1 cellular context compared by ENCODE assay signal in genomic region chr4:85708468-85708867, GRCh38.
TF ChIP-seq lines count a peak whose summit lies in the region.

No MANE protein-coding gene starts in this region.

TF ChIP-seq in HepG2, 621 proteins besides CTCF, POLR2A, EP300 and RAD21:
- TF ChIP-seq, protein P1, sequence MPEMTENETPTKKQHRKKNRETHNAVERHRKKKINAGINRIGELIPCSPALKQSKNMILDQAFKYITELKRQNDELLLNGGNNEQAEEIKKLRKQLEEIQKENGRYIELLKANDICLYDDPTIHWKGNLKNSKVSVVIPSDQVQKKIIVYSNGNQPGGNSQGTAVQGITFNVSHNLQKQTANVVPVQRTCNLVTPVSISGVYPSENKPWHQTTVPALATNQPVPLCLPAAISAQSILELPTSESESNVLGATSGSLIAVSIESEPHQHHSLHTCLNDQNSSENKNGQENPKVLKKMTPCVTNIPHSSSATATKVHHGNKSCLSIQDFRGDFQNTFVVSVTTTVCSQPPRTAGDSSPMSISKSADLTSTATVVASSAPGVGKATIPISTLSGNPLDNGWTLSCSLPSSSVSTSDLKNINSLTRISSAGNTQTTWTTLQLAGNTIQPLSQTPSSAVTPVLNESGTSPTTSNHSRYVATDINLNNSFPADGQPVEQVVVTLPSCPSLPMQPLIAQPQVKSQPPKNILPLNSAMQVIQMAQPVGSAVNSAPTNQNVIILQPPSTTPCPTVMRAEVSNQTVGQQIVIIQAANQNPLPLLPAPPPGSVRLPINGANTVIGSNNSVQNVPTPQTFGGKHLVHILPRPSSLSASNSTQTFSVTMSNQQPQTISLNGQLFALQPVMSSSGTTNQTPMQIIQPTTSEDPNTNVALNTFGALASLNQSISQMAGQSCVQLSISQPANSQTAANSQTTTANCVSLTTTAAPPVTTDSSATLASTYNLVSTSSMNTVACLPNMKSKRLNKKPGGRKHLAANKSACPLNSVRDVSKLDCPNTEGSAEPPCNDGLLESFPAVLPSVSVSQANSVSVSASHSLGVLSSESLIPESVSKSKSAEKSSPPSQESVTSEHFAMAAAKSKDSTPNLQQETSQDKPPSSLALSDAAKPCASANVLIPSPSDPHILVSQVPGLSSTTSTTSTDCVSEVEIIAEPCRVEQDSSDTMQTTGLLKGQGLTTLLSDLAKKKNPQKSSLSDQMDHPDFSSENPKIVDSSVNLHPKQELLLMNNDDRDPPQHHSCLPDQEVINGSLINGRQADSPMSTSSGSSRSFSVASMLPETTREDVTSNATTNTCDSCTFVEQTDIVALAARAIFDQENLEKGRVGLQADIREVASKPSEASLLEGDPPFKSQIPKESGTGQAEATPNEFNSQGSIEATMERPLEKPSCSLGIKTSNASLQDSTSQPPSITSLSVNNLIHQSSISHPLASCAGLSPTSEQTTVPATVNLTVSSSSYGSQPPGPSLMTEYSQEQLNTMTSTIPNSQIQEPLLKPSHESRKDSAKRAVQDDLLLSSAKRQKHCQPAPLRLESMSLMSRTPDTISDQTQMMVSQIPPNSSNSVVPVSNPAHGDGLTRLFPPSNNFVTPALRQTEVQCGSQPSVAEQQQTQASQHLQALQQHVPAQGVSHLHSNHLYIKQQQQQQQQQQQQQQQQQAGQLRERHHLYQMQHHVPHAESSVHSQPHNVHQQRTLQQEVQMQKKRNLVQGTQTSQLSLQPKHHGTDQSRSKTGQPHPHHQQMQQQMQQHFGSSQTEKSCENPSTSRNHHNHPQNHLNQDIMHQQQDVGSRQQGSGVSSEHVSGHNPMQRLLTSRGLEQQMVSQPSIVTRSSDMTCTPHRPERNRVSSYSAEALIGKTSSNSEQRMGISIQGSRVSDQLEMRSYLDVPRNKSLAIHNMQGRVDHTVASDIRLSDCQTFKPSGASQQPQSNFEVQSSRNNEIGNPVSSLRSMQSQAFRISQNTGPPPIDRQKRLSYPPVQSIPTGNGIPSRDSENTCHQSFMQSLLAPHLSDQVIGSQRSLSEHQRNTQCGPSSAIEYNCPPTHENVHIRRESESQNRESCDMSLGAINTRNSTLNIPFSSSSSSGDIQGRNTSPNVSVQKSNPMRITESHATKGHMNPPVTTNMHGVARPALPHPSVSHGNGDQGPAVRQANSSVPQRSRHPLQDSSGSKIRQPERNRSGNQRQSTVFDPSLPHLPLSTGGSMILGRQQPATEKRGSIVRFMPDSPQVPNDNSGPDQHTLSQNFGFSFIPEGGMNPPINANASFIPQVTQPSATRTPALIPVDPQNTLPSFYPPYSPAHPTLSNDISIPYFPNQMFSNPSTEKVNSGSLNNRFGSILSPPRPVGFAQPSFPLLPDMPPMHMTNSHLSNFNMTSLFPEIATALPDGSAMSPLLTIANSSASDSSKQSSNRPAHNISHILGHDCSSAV (CRISPR knock-in tag; IDR thresholded peaks at IDR 0.05; ENCODE audit: borderline replicate concordance), result no peak
- TF ChIP-seq ZNF784 (CRISPR knock-in tag; IDR thresholded peaks at IDR 0.05; ENCODE audit: borderline replicate concordance) (no peak), SP5 (CRISPR knock-in tag; IDR thresholded peaks at IDR 0.05; ENCODE audit: borderline replicate concordance, low read depth) (no peak)
